Comparison of ENCODE assay signal across 10 cellular contexts in genomic region chr14:70663707-70664179, GRCh38. TPM values are rescaled to one million over a fixed set of nuclear protein-coding genes. Genes with fewer than 3 reads are reported as not detected.
DNase-seq lines count a peak whose midpoint lies in the region; ATAC-seq, FAIRE-seq and TF ChIP-seq lines count a peak whose summit lies in the region.
"Had no signal": no experiment of that assay in that cellular context is flagged by ENCODE, and none has a peak within 500 bp of the region (broad histone marks: within the 10 kb centered on the region; RNA-seq: fewer than 3 reads in every experiment).

No MANE protein-coding gene starts in this region.

- H3K36me3 Mint-ChIP-seq in osteocyte (ENCODE audit: unreplicated experiment), result no peaks in the 10 kb centered on the region

- H3K27me3 Mint-ChIP-seq in osteocyte (ENCODE audit: unreplicated experiment), result no peaks in the 10 kb centered on the region

- CTCF ChIA-PET in GM10248 (lab: Yijun Ruan, JAX), result interaction anchor here (0.8 to 1.6 kb wide), 3 partner anchors 12 to 51 kb away, joined by 3 to 4 read pairs (median 3); no protein-coding TSS in a partner anchor
- CTCF ChIA-PET in OCI-LY7 (lab: Charles Lee; ENCODE audit: unreplicated experiment), result no interaction called here

- no TSS peak for BruUV-seq in OCI-LY7 (replicated peaks; lab: Mats Ljungman, UMichigan)

- H3K27me3 ChIP-seq in mesenchymal stem cell (ENCODE audit: control insufficient read depth in 1 of 2, insufficient read depth in 1 of 2, low read length in 2 of 2), result peaks cover 0 to 3% of the 10 kb centered on the region in 2 experiments

- FAIRE-seq in kidney (lab: Jason Lieb, UNC), result no peak

- H3K9ac ChIP-seq in mesenchymal stem cell (ENCODE audit: low read length) (no peak overlapping the region), kidney (ENCODE audit: low read length in 2 of 2) (no peak overlapping the region)

- H3K23ac ChIP-seq in mesenchymal stem cell (ENCODE audit: low read length in 2 of 2), result no peak overlapping the region

- no peak overlapping the region for H2BK5ac ChIP-seq in mesenchymal stem cell (ENCODE audit: low read depth, low read length, poor library complexity, severe bottlenecking)

- H2BK12ac ChIP-seq in mesenchymal stem cell (ENCODE audit: low read length in 2 of 2), result no peak overlapping the region

- H3K4me3 Mint-ChIP-seq in osteocyte (ENCODE audit: unreplicated experiment), result no peak overlapping the region
- H3K4me3 Mint-ChIP-seq: activated T-cell treated with anti-CD3 and anti-CD28 coated beads, Interleukin-2, amount 50 U/mL, for 72 hours had no signal

- H3K27ac Mint-ChIP-seq in osteocyte (ENCODE audit: unreplicated experiment), result no peak overlapping the region
- H3K27ac Mint-ChIP-seq: activated T-cell treated with anti-CD3 and anti-CD28 coated beads, Interleukin-2, amount 50 U/mL, for 72 hours had no signal

- intact Hi-C loops in OCI-LY7 (cut with micrococcal nuclease; ENCODE audit: unreplicated experiment), result no loop called here
- intact Hi-C loops in kidney (cut with DNase I), result no loop called here

- H3K4me3 ChIP-seq in OCI-LY7 (ENCODE audit: low read depth, low read length, poor library complexity, severe bottlenecking) (no peak overlapping the region), mesenchymal stem cell (ENCODE audit: insufficient read depth in 1 of 2, low read depth in 1 of 2, low read length in 2 of 2) (no peak overlapping the region), kidney (ENCODE audit: low read length in 2 of 2) (no peak overlapping the region)

- H4K8ac ChIP-seq in mesenchymal stem cell (ENCODE audit: low read length), result no peak overlapping the region

- peak overlapping the region; percentile 72 for H3K4me2 ChIP-seq in OCI-LY7 (ENCODE audit: low read length)
- no peak overlapping the region for H3K4me2 ChIP-seq in mesenchymal stem cell (ENCODE audit: low read length, poor library complexity, severe bottlenecking)

- no peak overlapping the region for H2BK120ac ChIP-seq in mesenchymal stem cell (ENCODE audit: low read depth, low read length)

- POLR2A ChIA-PET in GM10248 (lab: Yijun Ruan, JAX), result interaction anchor here (0.8 kb wide), 1 partner anchor 20 kb away, joined by 4 read pairs; no protein-coding TSS in a partner anchor
- POLR2A ChIA-PET in OCI-LY7 (lab: Charles Lee), result interaction anchor here (7.9 kb wide), 1 partner anchor 6 kb away, joined by 100 read pairs; no protein-coding TSS in a partner anchor

- peak overlapping the region; percentile 93 for H3K27ac ChIP-seq in OCI-LY7 (ENCODE audit: low read depth, low read length, poor library complexity, severe bottlenecking)
- H3K27ac ChIP-seq in mesenchymal stem cell (ENCODE audit: low read length, poor library complexity, severe bottlenecking), result peak overlapping the region; percentile 37
- no peak overlapping the region for H3K27ac ChIP-seq in kidney (ENCODE audit: low read depth in 2 of 2, low read length in 2 of 2)

- H2AFZ ChIP-seq in OCI-LY7 (ENCODE audit: low read length) (no peak overlapping the region), mesenchymal stem cell (ENCODE audit: low read depth, low read length) (no peak overlapping the region)

- no peak overlapping the region for H4K91ac ChIP-seq in mesenchymal stem cell (ENCODE audit: low read length)

- TF ChIP-seq CTCF in GM10248 (IDR thresholded peaks at IDR 0.05; ENCODE audit: control extremely low read depth, extremely low read depth, low read depth, missing control alignments) (no peak), OCI-LY7 (conservative IDR thresholded peaks at IDR 0.05; ENCODE audit: low read length) (no peak), kidney (IDR thresholded peaks at IDR 0.05; ENCODE audit: borderline replicate concordance, extremely low read depth, insufficient read depth) (no peak), osteocyte (IDR thresholded peaks at IDR 0.05) (no peak)

- H3K4me1 ChIP-seq in OCI-LY7 (ENCODE audit: insufficient read depth, low read length, poor library complexity, severe bottlenecking) (peaks cover 100% of the 10 kb centered on the region), mesenchymal stem cell (ENCODE audit: control insufficient read depth, insufficient read depth, low read depth, low read length) (peaks cover 28% of the 10 kb centered on the region), kidney (ENCODE audit: control insufficient read depth in 1 of 2, insufficient read depth in 1 of 2, low read depth in 1 of 2, low read length in 2 of 2) (peaks cover 6 to 7% of the 10 kb centered on the region in 2 donors)

- no peak overlapping the region for H3K18ac ChIP-seq in mesenchymal stem cell (ENCODE audit: low read depth in 1 of 2, low read length in 2 of 2)

- DNase-seq in GM10248 (ENCODE audit: extremely low spot score) (peak; percentile 48), OCI-LY7 (ENCODE audit: low spot score) (peak; percentile 48), mesenchymal stem cell (peak; percentile 40), cortex of kidney (lab: John Stamatoyannopoulos, UW) (no peak), mucosa of gallbladder (ENCODE audit: low spot score) (no peak), kidney (no peak), osteocyte (ENCODE audit: extremely low spot score, unreplicated experiment) (no peak)
- DNase-seq: activated T-cell treated with anti-CD3 and anti-CD28 coated beads, Interleukin-2, amount 50 U/mL, for 72 hours; stimulated activated CD8-positive, alpha-beta memory T cell treated with anti-CD3 and anti-CD28 coated beads, Interleukin-4, amount 100 ng/mL, for 48 hours had no signal

- H3K9me2 ChIP-seq in OCI-LY7 (ENCODE audit: insufficient read depth, low read length), result no peaks in the 10 kb centered on the region

- no peaks in the 10 kb centered on the region for H3K79me1 ChIP-seq in mesenchymal stem cell (replicated peaks; ENCODE audit: low read length, poor library complexity, severe bottlenecking)

- H3K9me3 ChIP-seq in OCI-LY7 (ENCODE audit: low read length) (no peaks in the 10 kb centered on the region), mesenchymal stem cell (ENCODE audit: control insufficient read depth, low read length) (no peaks in the 10 kb centered on the region), kidney (ENCODE audit: control insufficient read depth in 1 of 2, low read length in 2 of 2) (no peaks in the 10 kb centered on the region)

- H3K4me1 Mint-ChIP-seq in osteocyte (ENCODE audit: unreplicated experiment), result peaks cover 21% of the 10 kb centered on the region

- H3K79me2 ChIP-seq in OCI-LY7 (ENCODE audit: insufficient read depth, low read depth, low read length), result peaks cover 91% of the 10 kb centered on the region

- no peak overlapping the region for H3K14ac ChIP-seq in mesenchymal stem cell (ENCODE audit: low read length in 2 of 2)

- no peak overlapping the region for H3K4ac ChIP-seq in mesenchymal stem cell (ENCODE audit: low read depth in 1 of 2, low read length in 2 of 2)

- H4K20me1 ChIP-seq in OCI-LY7 (ENCODE audit: insufficient read depth, low read length), result no peaks in the 10 kb centered on the region

- 57% methylated on average over 4 of the region's 4 CpGs for WGBS in mesenchymal stem cell

- ATAC-seq in GM21737 (IDR thresholded peaks at IDR 0.05; ENCODE audit: unreplicated experiment), result peak; percentile 45
- ATAC-seq: activated T-cell treated with anti-CD3 and anti-CD28 coated beads, Interleukin-2, amount 50 U/mL, for 72 hours had no signal

- peaks cover 36% of the 10 kb centered on the region for H3K36me3 ChIP-seq in OCI-LY7 (ENCODE audit: insufficient read depth, low read length)
- no peaks in the 10 kb centered on the region for H3K36me3 ChIP-seq in mesenchymal stem cell (ENCODE audit: control insufficient read depth in 1 of 2, insufficient read depth in 2 of 2, low read depth in 1 of 2, low read length in 2 of 2)
- H3K36me3 ChIP-seq in kidney (ENCODE audit: control insufficient read depth in 1 of 2, insufficient read depth in 2 of 2, low read length in 2 of 2), result no peaks in the 10 kb centered on the region

- H2AK5ac ChIP-seq in mesenchymal stem cell (ENCODE audit: low read length, severe bottlenecking), result no peak overlapping the region

- no peak overlapping the region for H2BK15ac ChIP-seq in mesenchymal stem cell (ENCODE audit: low read depth, poor library complexity, severe bottlenecking)

- no peaks in the 10 kb centered on the region for H3K9me3 Mint-ChIP-seq in osteocyte (ENCODE audit: unreplicated experiment)
- H3K9me3 Mint-ChIP-seq: activated T-cell treated with anti-CD3 and anti-CD28 coated beads, Interleukin-2, amount 50 U/mL, for 72 hours had no signal

RNA-seq across cellular contexts. Expression of gene TTC9, which starts 22.0 kb away (rescaled TPM):
- 8.1 and 11.0 TPM in 2 replicates for total RNA-seq in OCI-LY7 (2014; rRNA removed; shearing (Covaris generic))
- 13.0 and 14.1 TPM in 2 replicates for total RNA-seq in OCI-LY7 (2022)
- 3.2 TPM for polyA plus RNA-seq in mesenchymal stem cell (2013, experiment 1 of 2)
- polyA plus RNA-seq in mesenchymal stem cell (2013, experiment 2 of 2), result 3.4 TPM
- total RNA-seq in mucosa of gallbladder, result 8.1 TPM
- 5.2 TPM for total RNA-seq in kidney
- polyA plus RNA-seq in kidney (ENCODE audit: insufficient read depth, low read depth, low replicate concordance), result 2.6 TPM
- total RNA-seq in osteocyte, result 0.99 and 1.2 TPM in 2 replicates

Comparison
In these comparisons a context has a peak if more than half of its experiments do, and no peak if none do; other contexts are left out.
1. DNase-seq: peak in GM10248 (single experiment), OCI-LY7 (single experiment) and mesenchymal stem cell (single experiment); none in cortex of kidney (single experiment), mucosa of gallbladder (single experiment), kidney (single experiment) and osteocyte (single experiment).
2. H3K27ac ChIP-seq: peak in OCI-LY7 (single experiment) and mesenchymal stem cell (single experiment); none in kidney (0 of 2).